ENCODE assay signal across 8 cellular contexts in genomic region chr19:48170817-48171347, GRCh38. TPM values are rescaled to one million over a fixed set of nuclear protein-coding genes. Genes with fewer than 3 reads are reported as not detected.
DNase-seq lines count a peak whose midpoint lies in the region; ATAC-seq and TF ChIP-seq lines count a peak whose summit lies in the region.

No MANE protein-coding gene starts in this region.

- peaks cover 43% of the 10 kb centered on the region for H3K4me1 Mint-ChIP-seq in CD4-positive, alpha-beta T cell (ENCODE audit: low read depth)
- H3K4me1 Mint-ChIP-seq in brain: peaks cover 23% of the 10 kb centered on the region

- H3K36me3 ChIP-seq in HUES48 (ENCODE audit: control insufficient read depth, insufficient read depth, low read length) (peaks cover 25% of the 10 kb centered on the region), mesenchymal stem cell (ENCODE audit: control insufficient read depth in 1 of 2, insufficient read depth in 2 of 2, low read depth in 1 of 2, low read length in 2 of 2) (peaks cover 30% of the 10 kb centered on the region in 2 experiments), upper lobe of left lung (peaks cover 0 to 28% (median 16%) of the 10 kb centered on the region in 4 donors)

- H3K9me3 ChIP-seq in CD4-positive, alpha-beta T cell (ENCODE audit: control insufficient read depth, low read length): no peaks in the 10 kb centered on the region
- H3K9me3 ChIP-seq in HUES48 (ENCODE audit: control insufficient read depth, insufficient read depth, low read length) (no peaks in the 10 kb centered on the region), mesenchymal stem cell (ENCODE audit: control insufficient read depth, low read length) (no peaks in the 10 kb centered on the region), upper lobe of left lung (no peaks in the 10 kb centered on the region)

- H3K4ac ChIP-seq in mesenchymal stem cell (ENCODE audit: low read depth in 1 of 2, low read length in 2 of 2): peak overlapping the region; percentile 89 to 91

- DNase-seq in CD4-positive, alpha-beta T cell: no peak
- DNase-seq in mesenchymal stem cell (no peak), upper lobe of left lung (no peak), CD1c-positive myeloid dendritic cell (ENCODE audit: extremely low spot score) (no peak), NOMO-1 (lab: John Stamatoyannopoulos, UW; ENCODE audit: unreplicated experiment in 2 of 2) (no peak)

- no peak for TF ChIP-seq POLR2A in upper lobe of left lung (IDR thresholded peaks at IDR 0.05)

- peaks cover 44% of the 10 kb centered on the region for H3K79me1 ChIP-seq in mesenchymal stem cell (replicated peaks; ENCODE audit: low read length, poor library complexity, severe bottlenecking)

- WGBS in mesenchymal stem cell: 4% methylated on average over 18 of the region's 21 CpGs
- WGBS in upper lobe of left lung, 2 donors: 4% methylated on average over 18 to 21 of the region's 21 CpGs

- peak overlapping the region in 1 of 2 experiments; percentile 21 for H2BK12ac ChIP-seq in mesenchymal stem cell (ENCODE audit: low read length in 2 of 2)

- H3K9me3 Mint-ChIP-seq in CD4-positive, alpha-beta T cell: no peaks in the 10 kb centered on the region
- H3K9me3 Mint-ChIP-seq in brain: no peaks in the 10 kb centered on the region

- H2AFZ ChIP-seq in mesenchymal stem cell (ENCODE audit: low read depth, low read length): peak overlapping the region; percentile 86

- no peak for TF ChIP-seq EP300 in upper lobe of left lung (IDR thresholded peaks at IDR 0.05)

- H3K36me3 Mint-ChIP-seq in CD4-positive, alpha-beta T cell (ENCODE audit: low read depth): peaks cover 50% of the 10 kb centered on the region
- peaks cover 34% of the 10 kb centered on the region for H3K36me3 Mint-ChIP-seq in brain

- CTCF ChIA-PET in CD4-positive, alpha-beta T cell (lab: Charles Lee): interaction anchor here (3.2 kb wide), 1 partner anchor 89 kb away, joined by 11 read pairs; no protein-coding TSS in a partner anchor

- TF ChIP-seq CTCF in CD4-positive, alpha-beta T cell (IDR thresholded peaks at IDR 0.05): no peak
- TF ChIP-seq CTCF in brain (conservative IDR thresholded peaks at IDR 0.05) (no peak), upper lobe of left lung (IDR thresholded peaks at IDR 0.05) (no peak)

- H3K4me1 ChIP-seq in HUES48 (ENCODE audit: control insufficient read depth, insufficient read depth, low read length) (peaks cover 5% of the 10 kb centered on the region; the same call in 1 of the 2 replicates), mesenchymal stem cell (ENCODE audit: control insufficient read depth, insufficient read depth, low read depth, low read length) (peaks cover 15% of the 10 kb centered on the region), upper lobe of left lung (peaks cover 6 to 21% (median 12%) of the 10 kb centered on the region in 4 donors)

- H3K23ac ChIP-seq in mesenchymal stem cell (ENCODE audit: low read length in 2 of 2): peak overlapping the region in 1 of 2 experiments; percentile 79

- peak overlapping the region; percentile 85 for H2AK5ac ChIP-seq in mesenchymal stem cell (ENCODE audit: low read length, severe bottlenecking)

- intact Hi-C loops in CD4-positive, alpha-beta T cell (cut with DNase I, micrococcal nuclease): loop anchor here (1.0 to 10.0 kb wide), 4 partner anchors 32 to 192 kb away; partner anchors contain the start of genes CARD8 (in 1 of the 2) and TMEM143 (in 1 of the 2)

- peak overlapping the region; percentile 98 for H3K27ac Mint-ChIP-seq in CD4-positive, alpha-beta T cell
- H3K27ac Mint-ChIP-seq in brain: peak overlapping the region; percentile 91 to 99 (median 96)

- H3K27me3 Mint-ChIP-seq in CD4-positive, alpha-beta T cell: no peaks in the 10 kb centered on the region
- H3K27me3 Mint-ChIP-seq in brain: peaks cover 11% of the 10 kb centered on the region

- peak overlapping the region; percentile 97 for H3K4me2 ChIP-seq in mesenchymal stem cell (ENCODE audit: low read length, poor library complexity, severe bottlenecking)

- H4K8ac ChIP-seq in mesenchymal stem cell (ENCODE audit: low read length): peak overlapping the region; percentile 96

- H2BK15ac ChIP-seq in mesenchymal stem cell (ENCODE audit: low read depth, poor library complexity, severe bottlenecking): peak overlapping the region; percentile 21

- H2BK5ac ChIP-seq in mesenchymal stem cell (ENCODE audit: low read depth, low read length, poor library complexity, severe bottlenecking): no peak overlapping the region

- peak overlapping the region in 1 of 2 experiments; percentile 93 for H3K14ac ChIP-seq in mesenchymal stem cell (ENCODE audit: low read length in 2 of 2)

- ATAC-seq in CD4-positive, alpha-beta T cell (ENCODE audit: poor library complexity): no peak
- ATAC-seq in upper lobe of left lung (ENCODE audit: low FRiP score in 2 of 2) (no peak), GM21723 (IDR thresholded peaks at IDR 0.05; ENCODE audit: unreplicated experiment) (no peak)

- H3K27me3 ChIP-seq in CD4-positive, alpha-beta T cell (ENCODE audit: control insufficient read depth, insufficient read depth, low read length): no peaks in the 10 kb centered on the region
- no peaks in the 10 kb centered on the region for H3K27me3 ChIP-seq in HUES48 (ENCODE audit: control insufficient read depth, insufficient read depth, low read length)
- no peaks in the 10 kb centered on the region for H3K27me3 ChIP-seq in mesenchymal stem cell (ENCODE audit: control insufficient read depth in 1 of 2, insufficient read depth in 1 of 2, low read length in 2 of 2)
- no peaks in the 10 kb centered on the region for H3K27me3 ChIP-seq in upper lobe of left lung

- POLR2A ChIA-PET in CD4-positive, alpha-beta T cell (lab: Charles Lee): interaction anchor here (3.1 to 4.2 kb wide), 2 partner anchors 33 to 85 kb away, joined by 16 to 28 read pairs; partner anchors contain the start of gene CARD8

- H3K9ac ChIP-seq in HUES48 (ENCODE audit: low read depth, low read length) (peak overlapping the region; percentile 71), mesenchymal stem cell (ENCODE audit: low read length) (peak overlapping the region; percentile 96)

- peak overlapping the region; percentile 92 for H3K27ac ChIP-seq in CD4-positive, alpha-beta T cell (ENCODE audit: low read depth, low read length)
- H3K27ac ChIP-seq in HUES48 (ENCODE audit: low read depth, low read length) (peak overlapping the region; percentile 97), mesenchymal stem cell (ENCODE audit: low read length, poor library complexity, severe bottlenecking) (no peak overlapping the region), upper lobe of left lung (peak overlapping the region; percentile 86 to 99 (median 96))

- H3K4me3 ChIP-seq in HUES48 (ENCODE audit: low read depth, low read length): peak overlapping the region; percentile 98
- peak overlapping the region; percentile 96 to 100 for H3K4me3 ChIP-seq in mesenchymal stem cell (ENCODE audit: insufficient read depth in 1 of 2, low read depth in 1 of 2, low read length in 2 of 2)
- peak overlapping the region; percentile 73 to 96 (median 79) for H3K4me3 ChIP-seq in upper lobe of left lung

- H3K18ac ChIP-seq in mesenchymal stem cell (ENCODE audit: low read depth in 1 of 2, low read length in 2 of 2): peak overlapping the region; percentile 94 to 95

- H4K91ac ChIP-seq in mesenchymal stem cell (ENCODE audit: low read length): peak overlapping the region; percentile 92

- H2BK120ac ChIP-seq in mesenchymal stem cell (ENCODE audit: low read depth, low read length): no peak overlapping the region

- H3K4me3 Mint-ChIP-seq in CD4-positive, alpha-beta T cell: peak overlapping the region; percentile 97
- peak overlapping the region; percentile 87 to 99 (median 96) for H3K4me3 Mint-ChIP-seq in brain

RNA-seq across cellular contexts. Expression of gene ZSWIM9, which starts 0.4 kb away (rescaled TPM):
- total RNA-seq in CD4-positive, alpha-beta T cell: 1 to 10 TPM; 2.5 to 3.1 TPM
- 12.5 TPM for polyA plus RNA-seq in brain (ENCODE audit: insufficient read depth, low read depth, low replicate concordance)
- polyA plus RNA-seq in mesenchymal stem cell (2013, experiment 1 of 2): 2.1 TPM
- 2.1 TPM for polyA plus RNA-seq in mesenchymal stem cell (2013, experiment 2 of 2)
- total RNA-seq in upper lobe of left lung: 10 to 100 TPM in 1 of 6 donors, 1 to 10 TPM in 5; 2.9 to 13.2 (median 8.0) TPM

RNA-seq across cellular contexts. Expression of gene LIG1, which starts 0.7 kb away (rescaled TPM):
- total RNA-seq in CD4-positive, alpha-beta T cell: 10 to 100 TPM; 62.8 to 70.7 TPM
- 38.7 TPM for polyA plus RNA-seq in brain (ENCODE audit: insufficient read depth, low read depth, low replicate concordance)
- polyA plus RNA-seq in mesenchymal stem cell (2013, experiment 1 of 2): 8.7 TPM
- 8.4 TPM for polyA plus RNA-seq in mesenchymal stem cell (2013, experiment 2 of 2)
- total RNA-seq in upper lobe of left lung: 100 to 1,000 TPM in 1 of 6 donors, 10 to 100 TPM in 5; 11.4 to 113 (median 27.8) TPM
